Comparison of ENCODE assay signal across 8 cellular contexts in genomic region chr11:1262172-1263006, GRCh38. TPM values are rescaled to one million over a fixed set of nuclear protein-coding genes. Genes with fewer than 3 reads are reported as not detected.
DNase-seq lines count a peak whose midpoint lies in the region; TF ChIP-seq lines count a peak whose summit lies in the region.

No MANE protein-coding gene starts in this region.

- intact Hi-C loops in vagina (cut with DNase I): no loop called here

- DNase-seq in EH (ENCODE audit: low read depth) (peak; percentile 93), HFF-Myc (ENCODE audit: extremely low read depth, low read depth) (peak; percentile 61), NCI-H187 (lab: John Stamatoyannopoulos, UW) (peak; percentile 66 to 81), T1000 (lab: John Stamatoyannopoulos, UW) (peak; percentile 63), astrocyte of the hippocampus (ENCODE audit: low read depth, low spot score) (peak; percentile 94), hepatic stellate cell (ENCODE audit: low spot score) (peak; percentile 92), vagina (ENCODE audit: extremely low spot score in 2 of 2) (peak in 1 of 2 donors; percentile 93)

- H3K36me3 ChIP-seq in rectal smooth muscle tissue (ENCODE audit: control insufficient read depth, insufficient read depth, low read length) (no peaks in the 10 kb centered on the region), vagina (no peaks in the 10 kb centered on the region)

- H3K4me1 ChIP-seq in rectal smooth muscle tissue (ENCODE audit: control insufficient read depth, insufficient read depth, low read length) (peaks cover 12% of the 10 kb centered on the region), vagina (peaks cover 19% of the 10 kb centered on the region)

- TF ChIP-seq POLR2A in vagina (IDR thresholded peaks at IDR 0.05): peak in 1 of 2 donors; percentile 39

- H3K27ac ChIP-seq in rectal smooth muscle tissue (ENCODE audit: low read depth, low read length) (peak overlapping the region; percentile 15), vagina (peak overlapping the region; percentile 74)

- TF ChIP-seq CTCF in HFF-Myc (IDR thresholded peaks at IDR 0.05; ENCODE audit: low read depth, low read length, missing control alignments) (no peak), vagina (IDR thresholded peaks at IDR 0.05) (no peak)

- H3K9me3 ChIP-seq in vagina: no peaks in the 10 kb centered on the region

- no peaks in the 10 kb centered on the region for H3K27me3 ChIP-seq in rectal smooth muscle tissue (ENCODE audit: control insufficient read depth, insufficient read depth, low read length)
- no peaks in the 10 kb centered on the region for H3K27me3 ChIP-seq in vagina

- peak overlapping the region; percentile 46 for H3K4me3 ChIP-seq in HFF-Myc (replicated peaks; ENCODE audit: low read depth, low read length)
- H3K4me3 ChIP-seq in rectal smooth muscle tissue (ENCODE audit: low read length): peak overlapping the region; percentile 89
- peak overlapping the region; percentile 48 to 49 for H3K4me3 ChIP-seq in vagina

- H3K9ac ChIP-seq in rectal smooth muscle tissue (ENCODE audit: low read length): peak overlapping the region; percentile 61

RNA-seq across cellular contexts. Expression of gene MUC5B, which starts 39.5 kb away (rescaled TPM):
- 0.25 TPM for total RNA-seq in vagina

RNA-seq across cellular contexts. Expression of gene TOLLIP, which starts 47.0 kb away (rescaled TPM):
- 52.5 TPM for total RNA-seq in vagina
